In the genomic region with DNA sequence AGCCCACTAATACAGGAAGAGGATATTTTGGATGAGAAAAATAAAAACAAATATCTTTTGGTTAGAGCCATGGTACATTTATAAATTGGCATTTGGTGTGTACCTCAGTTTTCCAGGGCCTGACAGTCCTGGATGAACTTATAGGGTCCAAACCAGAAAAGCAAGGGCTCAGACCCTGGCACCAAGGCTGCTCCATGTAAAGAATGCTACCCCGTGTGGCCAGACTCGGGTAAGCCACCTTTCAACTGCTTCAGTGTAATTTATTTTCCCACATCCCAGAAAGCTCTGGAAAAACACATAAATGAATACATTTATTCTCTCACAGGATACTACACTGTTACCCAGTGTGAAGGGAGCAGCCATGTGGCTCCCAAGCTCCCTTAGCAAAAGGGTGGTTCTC, we compare ENCODE assay signal across 1 cellular context.
TF ChIP-seq lines count a peak whose summit lies in the region.

No MANE protein-coding gene starts in this region.

TF ChIP-seq in H1, 55 proteins besides CTCF, POLR2A, EP300 and RAD21:
- TF ChIP-seq RFX5 (IDR thresholded peaks at IDR 0.05; ENCODE audit: borderline replicate concordance, low read depth, low read length) (no peak), FOSL1 (IDR thresholded peaks at IDR 0.05; ENCODE audit: insufficient read depth, low read depth, low read length) (no peak), HDAC2 (IDR thresholded peaks at IDR 0.05; ENCODE audit: borderline replicate concordance in 1 of 2, low read depth in 2 of 2, low read length in 2 of 2) (no peak), SIRT6 (IDR thresholded peaks at IDR 0.05; ENCODE audit: low read length) (no peak), RXRA (IDR thresholded peaks at IDR 0.05; ENCODE audit: insufficient read depth, low read depth, low read length) (no peak), SP2 (IDR thresholded peaks at IDR 0.05; ENCODE audit: low read length) (no peak), CEBPB (IDR thresholded peaks at IDR 0.05; ENCODE audit: low read depth, low read length) (no peak), KDM4A (IDR thresholded peaks at IDR 0.05; ENCODE audit: low read depth, low read length, severe bottlenecking) (no peak), NRF1 (IDR thresholded peaks at IDR 0.05; ENCODE audit: low read depth, low read length) (no peak), KDM5A (IDR thresholded peaks at IDR 0.05; ENCODE audit: low read length) (no peak)
TF ChIP-seq in H1: peak in this region for 0.
